8 cellular contexts compared by ENCODE assay signal in genomic region chr2:118003396-118003824, GRCh38. TPM values are rescaled to one million over a fixed set of nuclear protein-coding genes. Genes with fewer than 3 reads are reported as not detected.
A peak's percentile ranks its signal among the peaks of the same experiment; 100 is the strongest.
DNase-seq lines count a peak whose midpoint lies in the region; ATAC-seq lines count a peak whose summit lies in the region.

No MANE protein-coding gene starts in this region.

- H3K27ac Mint-ChIP-seq in activated CD4-positive, alpha-beta memory T cell treated with anti-CD3 and anti-CD28 coated beads, Interleukin-2, amount 10 ng/mL, durations not matched to agents 7 days and 5 days, result peak overlapping the region; percentile 41
- H3K27ac Mint-ChIP-seq in naive B cell, result peak overlapping the region; percentile 2 to 93 (median 88)

- ATAC-seq in GM21529 (IDR thresholded peaks at IDR 0.05; ENCODE audit: unreplicated experiment) (peak; percentile 99), esophagus mucosa (peak; percentile 90), naive B cell (ENCODE audit: low read depth in 2 of 2) (peak; percentile 99)

- POLR2A ChIA-PET in activated CD4-positive, alpha-beta memory T cell treated with anti-CD3 and anti-CD28 coated beads, Interleukin-2, amount 10 ng/mL, durations not matched to agents 7 days and 5 days (lab: Charles Lee), result interaction anchor here (1.1 to 3.5 kb wide), 4 partner anchors 8 to 189 kb away, joined by 3 to 19 read pairs (median 14); partner anchors contain the start of genes CCDC93 and DDX18

- H3K4me3 Mint-ChIP-seq in activated CD4-positive, alpha-beta memory T cell treated with anti-CD3 and anti-CD28 coated beads, Interleukin-2, amount 10 ng/mL, durations not matched to agents 7 days and 5 days, result no peak overlapping the region
- no peak overlapping the region for H3K4me3 Mint-ChIP-seq in naive B cell

- no peaks in the 10 kb centered on the region for H3K27me3 Mint-ChIP-seq in activated CD4-positive, alpha-beta memory T cell treated with anti-CD3 and anti-CD28 coated beads, Interleukin-2, amount 10 ng/mL, durations not matched to agents 7 days and 5 days
- no peaks in the 10 kb centered on the region for H3K27me3 Mint-ChIP-seq in naive B cell

- peaks cover 14% of the 10 kb centered on the region for H3K4me1 Mint-ChIP-seq in activated CD4-positive, alpha-beta memory T cell treated with anti-CD3 and anti-CD28 coated beads, Interleukin-2, amount 10 ng/mL, durations not matched to agents 7 days and 5 days
- H3K4me1 Mint-ChIP-seq in naive B cell, result peaks cover 9 to 15% (median 11%) of the 10 kb centered on the region in 3 donors

- peaks cover 67% of the 10 kb centered on the region for H3K36me3 Mint-ChIP-seq in activated CD4-positive, alpha-beta memory T cell treated with anti-CD3 and anti-CD28 coated beads, Interleukin-2, amount 10 ng/mL, durations not matched to agents 7 days and 5 days (ENCODE audit: low read depth)
- H3K36me3 Mint-ChIP-seq in naive B cell, result peaks cover 27 to 44% of the 10 kb centered on the region in 2 donors

- DNase-seq in GM03348 (ENCODE audit: low spot score) (peak; percentile 80), HS-5 (ENCODE audit: low read depth) (peak; percentile 64), NCI-H82 (lab: John Stamatoyannopoulos, UW) (peak; percentile 89), naive B cell (peak; percentile 77), 8988T (no peak)
- DNase-seq in activated CD4-positive, alpha-beta memory T cell treated with anti-CD3 and anti-CD28 coated beads, Interleukin-2, amount 10 ng/mL, durations not matched to agents 7 days and 5 days, result peak; percentile 51

- no peaks in the 10 kb centered on the region for H3K9me3 Mint-ChIP-seq in activated CD4-positive, alpha-beta memory T cell treated with anti-CD3 and anti-CD28 coated beads, Interleukin-2, amount 10 ng/mL, durations not matched to agents 7 days and 5 days
- H3K9me3 Mint-ChIP-seq in naive B cell, result no peaks in the 10 kb centered on the region

- CTCF ChIA-PET in activated CD4-positive, alpha-beta memory T cell treated with anti-CD3 and anti-CD28 coated beads, Interleukin-2, amount 10 ng/mL, durations not matched to agents 7 days and 5 days (lab: Charles Lee), result interaction anchor here (0.6 to 8.7 kb wide), 37 partner anchors 8 to 533 kb away, joined by 3 to 84 read pairs (median 4); partner anchors contain the start of genes CCDC93, DDX18 and INSIG2

RNA-seq across cellular contexts. Expression of gene CCDC93, which starts 10.5 kb away (rescaled TPM):
- 10 to 100 TPM; 35.0 to 35.6 TPM for total RNA-seq in activated CD4-positive, alpha-beta memory T cell treated with anti-CD3 and anti-CD28 coated beads, Interleukin-2, amount 10 ng/mL, durations not matched to agents 7 days and 5 days
- 11.5 TPM for total RNA-seq in esophagus mucosa
- 10 to 100 TPM in 3 of 6 donors, 1 to 10 TPM in 3; 5.1 to 11.6 (median 9.5) TPM for polyA plus RNA-seq in naive B cell (ENCODE audit: low read depth in 6 of 6)
